Comparison of ENCODE assay signal across 9 cellular contexts in the genomic region with DNA sequence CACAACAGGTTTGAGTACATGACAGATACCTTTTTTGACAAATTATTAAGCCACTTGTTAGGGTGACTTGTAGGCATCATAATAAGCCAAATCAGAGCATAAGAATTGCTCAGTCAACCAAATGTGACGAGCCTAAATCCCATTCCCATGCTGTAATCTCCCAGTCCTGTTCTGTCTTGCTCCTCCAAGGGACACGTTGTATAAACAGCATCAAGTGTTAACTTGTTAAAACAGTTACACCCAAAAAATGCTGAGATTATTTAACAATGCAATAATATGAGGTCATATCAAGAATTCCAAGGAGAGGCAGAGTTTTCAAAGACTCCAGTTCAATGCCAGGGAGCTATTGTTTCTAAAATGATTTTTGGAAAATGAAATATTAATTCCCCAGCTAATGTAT.
"Had no signal": no experiment of that assay in that cellular context is flagged by ENCODE, and none has a peak within 500 bp of the region (broad histone marks: within the 10 kb centered on the region; RNA-seq: fewer than 3 reads in every experiment).

No MANE protein-coding gene starts in this region.

- H3K36me3 ChIP-seq: thyroid gland had no signal

- DNase-seq: activated CD4-positive, alpha-beta T cell treated with anti-CD3 and anti-CD28 coated beads, Interleukin-2, amount 50 U/mL, for 48 hours; activated CD4-positive, CD25-positive, alpha-beta regulatory T cell treated with anti-CD3 and anti-CD28 coated beads, Interleukin-2, amount 50 U/mL, for 72 hours; activated CD8-positive, alpha-beta memory T cell treated with anti-CD3 and anti-CD28 coated beads, Interleukin-2, amount 10 ng/mL, durations not matched to agents 7 days and 5 days; activated naive CD8-positive, alpha-beta T cell treated with anti-CD3 and anti-CD28 coated beads, Interleukin-2, amount 10 ng/mL, durations not matched to agents 7 days and 5 days; activated T-cell treated with anti-CD3 and anti-CD28 coated beads, Interleukin-2, amount 50 U/mL, for 4 hours; aorta; left cardiac atrium; T-helper 9 cell; thyroid gland had no signal

- H3K4me3 ChIP-seq: thyroid gland had no signal

- H3K9me3 ChIP-seq: thyroid gland had no signal

- H3K27me3 ChIP-seq: thyroid gland had no signal

- ATAC-seq: activated CD8-positive, alpha-beta memory T cell treated with anti-CD3 and anti-CD28 coated beads, Interleukin-2, amount 10 ng/mL, durations not matched to agents 7 days and 5 days; activated T-cell treated with anti-CD3 and anti-CD28 coated beads, Interleukin-2, amount 50 U/mL, for 4 hours; left cardiac atrium had no signal

- H3K27ac ChIP-seq: thyroid gland had no signal

- H3K4me1 ChIP-seq: thyroid gland had no signal
